1 cellular context compared by ENCODE assay signal in genomic region chr19:50496189-50497029, GRCh38.
TF ChIP-seq lines count a peak whose summit lies in the region.

No MANE protein-coding gene starts in this region.

TF ChIP-seq in HepG2, 621 proteins besides CTCF, POLR2A, EP300 and RAD21 (continued from another document and continues in another):
- TF ChIP-seq ZNF281 (CRISPR knock-in tag; IDR thresholded peaks at IDR 0.05; ENCODE audit: borderline replicate concordance) (peak; percentile 93), ZNF350 (CRISPR knock-in tag; IDR thresholded peaks at IDR 0.05; ENCODE audit: borderline replicate concordance, low read depth) (no peak), RXRA (CRISPR knock-in tag; IDR thresholded peaks at IDR 0.05) (peak; percentile 46; the same call in 1 of the 2 replicates), GABPB1 (CRISPR knock-in tag; IDR thresholded peaks at IDR 0.05) (peak; percentile 24; the same call in 1 of the 2 replicates), SOX13 (IDR thresholded peaks at IDR 0.05) (no peak), SOX13 (CRISPR knock-in tag; conservative IDR thresholded peaks at IDR 0.05 in 1 of 2, IDR thresholded peaks at IDR 0.05 in 1 of 2) (peak in 1 of 2 experiments; percentile 54; a peak in 2 of 4 replicates), HBP1 (CRISPR knock-in tag; IDR thresholded peaks at IDR 0.05; ENCODE audit: low read depth) (no peak), ZBTB37 (CRISPR knock-in tag; IDR thresholded peaks at IDR 0.05) (no peak), TARDBP (CRISPR knock-in tag; IDR thresholded peaks at IDR 0.05) (0 out of 2 replicates have a peak, but pooled peaks have one; percentile 25), NCOA2 (CRISPR knock-in tag; IDR thresholded peaks at IDR 0.05) (no peak), AKNA (CRISPR knock-in tag; IDR thresholded peaks at IDR 0.05; ENCODE audit: borderline replicate concordance) (no peak), SIN3B (IDR thresholded peaks at IDR 0.05; ENCODE audit: low read length) (no peak), RBM39 (IDR thresholded peaks at IDR 0.05; ENCODE audit: low read depth, low read length, poor library complexity, severe bottlenecking) (peak; percentile 61), FOXC1 (CRISPR knock-in tag; IDR thresholded peaks at IDR 0.05; ENCODE audit: borderline replicate concordance) (no peak), CHD4 (IDR thresholded peaks at IDR 0.05; ENCODE audit: borderline replicate concordance, low read length) (0 out of 2 replicates have a peak, but pooled peaks have one; percentile 6), PRPF4 (IDR thresholded peaks at IDR 0.05; ENCODE audit: low read depth, low read length, poor library complexity, severe bottlenecking) (peak; percentile 51), MTF2 (CRISPR knock-in tag; IDR thresholded peaks at IDR 0.05; ENCODE audit: borderline replicate concordance) (no peak), ZNF335 (CRISPR knock-in tag; IDR thresholded peaks at IDR 0.05) (no peak), SRY (CRISPR knock-in tag; IDR thresholded peaks at IDR 0.05) (no peak), ZNF605 (CRISPR knock-in tag; IDR thresholded peaks at IDR 0.05) (no peak), NR2F2 (IDR thresholded peaks at IDR 0.05; ENCODE audit: borderline replicate concordance, low read depth) (no peak), KDM6A (CRISPR knock-in tag; IDR thresholded peaks at IDR 0.05; ENCODE audit: low read depth) (no peak), ZNF121 (CRISPR knock-in tag; IDR thresholded peaks at IDR 0.05) (peak; percentile 68; the same call in 1 of the 2 replicates), XBP1 (CRISPR knock-in tag; IDR thresholded peaks at IDR 0.05) (no peak), BATF2 (CRISPR knock-in tag; IDR thresholded peaks at IDR 0.05) (no peak), YY1 (IDR thresholded peaks at IDR 0.05; ENCODE audit: insufficient read depth, insufficient replicate concordance, low read depth, low read length) (no peak), SAP130 (CRISPR knock-in tag; IDR thresholded peaks at IDR 0.05; ENCODE audit: low read depth) (0 out of 2 replicates have a peak, but pooled peaks have one; percentile 28), HOXA9 (CRISPR knock-in tag; IDR thresholded peaks at IDR 0.05; ENCODE audit: borderline replicate concordance) (no peak), ZSCAN22 (CRISPR knock-in tag; IDR thresholded peaks at IDR 0.05) (peak; percentile 95), PCBP1 (IDR thresholded peaks at IDR 0.05; ENCODE audit: borderline replicate concordance, low read depth, low read length) (0 out of 2 replicates have a peak, but pooled peaks have one; percentile 24), PBX3 (CRISPR knock-in tag; IDR thresholded peaks at IDR 0.05; ENCODE audit: borderline replicate concordance) (no peak), ZNF543 (CRISPR knock-in tag; IDR thresholded peaks at IDR 0.05) (peak; percentile 63; the same call in 1 of the 2 replicates), ESRRA (CRISPR knock-in tag; IDR thresholded peaks at IDR 0.05; ENCODE audit: low read depth) (no peak), BRF2 (CRISPR knock-in tag; IDR thresholded peaks at IDR 0.05) (no peak), ZNF354B (CRISPR knock-in tag; IDR thresholded peaks at IDR 0.05) (no peak), SALL1 (CRISPR knock-in tag; IDR thresholded peaks at IDR 0.05) (no peak), SOX5 (CRISPR knock-in tag; IDR thresholded peaks at IDR 0.05; ENCODE audit: borderline replicate concordance) (0 out of 2 replicates have a peak, but pooled peaks have one; percentile 28), ZFP90 (CRISPR knock-in tag; IDR thresholded peaks at IDR 0.05; ENCODE audit: borderline replicate concordance) (no peak), MIER2 (CRISPR knock-in tag; IDR thresholded peaks at IDR 0.05) (no peak), HNRNPLL (IDR thresholded peaks at IDR 0.05; ENCODE audit: low read depth, low read length, poor library complexity, severe bottlenecking) (peak; percentile 41), NCOA5 (CRISPR knock-in tag; IDR thresholded peaks at IDR 0.05) (no peak), ZNF331 (CRISPR knock-in tag; IDR thresholded peaks at IDR 0.05) (no peak), THAP11 (CRISPR knock-in tag; IDR thresholded peaks at IDR 0.05) (peak; percentile 38; the same call in 1 of the 2 replicates), ZNF275 (CRISPR knock-in tag; IDR thresholded peaks at IDR 0.05; ENCODE audit: borderline replicate concordance) (no peak), ZNF687 (CRISPR knock-in tag; IDR thresholded peaks at IDR 0.05) (peak; percentile 41), NR2F6 (IDR thresholded peaks at IDR 0.05) (no peak), NR2F6 (CRISPR knock-in tag; IDR thresholded peaks at IDR 0.05) (peak; percentile 17; the same call in 1 of the 2 replicates)
